ENCODE assay signal across 12 cellular contexts in genomic region chr7:132066776-132067175, GRCh38.
A peak's percentile ranks its signal among the peaks of the same experiment; 100 is the strongest.
DNase-seq lines count a peak whose midpoint lies in the region; ATAC-seq and TF ChIP-seq lines count a peak whose summit lies in the region.
"Had no signal": no experiment of that assay in that cellular context is flagged by ENCODE, and none has a peak within 500 bp of the region (broad histone marks: within the 10 kb centered on the region; RNA-seq: fewer than 3 reads in every experiment).

No MANE protein-coding gene starts in this region.

- peaks cover 31% of the 10 kb centered on the region for H3K4me1 ChIP-seq in stomach smooth muscle (ENCODE audit: control insufficient read depth, insufficient read depth, low read length)

- H3K4me3 Mint-ChIP-seq in brain, result peak overlapping the region; percentile 2 to 51 (median 48)
- H3K4me3 Mint-ChIP-seq: activated B cell treated with CpG ODN at 0.5 μM for 24 hours; activated naive CD8-positive, alpha-beta T cell treated with anti-CD3 and anti-CD28 coated beads for 36 hours had no signal

- H3K27me3 Mint-ChIP-seq in brain, result peaks cover 5% of the 10 kb centered on the region
- H3K27me3 Mint-ChIP-seq: activated B cell treated with CpG ODN at 0.5 μM for 24 hours; activated naive CD8-positive, alpha-beta T cell treated with anti-CD3 and anti-CD28 coated beads for 36 hours had no signal

- H3K36me3 Mint-ChIP-seq in brain, result no peaks in the 10 kb centered on the region
- H3K36me3 Mint-ChIP-seq: activated naive CD8-positive, alpha-beta T cell treated with anti-CD3 and anti-CD28 coated beads for 36 hours had no signal

- H3K9me3 ChIP-seq in stomach smooth muscle (ENCODE audit: control insufficient read depth in 2 of 2, low read length in 2 of 2), result no peaks in the 10 kb centered on the region
- H3K9me3 ChIP-seq: neutrophil had no signal

- no peaks in the 10 kb centered on the region for H3K9me3 Mint-ChIP-seq in brain
- H3K9me3 Mint-ChIP-seq: activated B cell treated with CpG ODN at 0.5 μM for 24 hours; activated naive CD8-positive, alpha-beta T cell treated with anti-CD3 and anti-CD28 coated beads for 36 hours had no signal

- TF ChIP-seq CTCF in brain (conservative IDR thresholded peaks at IDR 0.05), result no peak

- no peaks in the 10 kb centered on the region for H3K36me3 ChIP-seq in stomach smooth muscle (ENCODE audit: control insufficient read depth in 2 of 2, insufficient read depth in 2 of 2, low read length in 2 of 2)
- H3K36me3 ChIP-seq: neutrophil had no signal

- peak; percentile 58 for DNase-seq in GM03348 (ENCODE audit: low spot score)
- DNase-seq in kidney tubule cell (ENCODE audit: low spot score), result peak; percentile 36
- DNase-seq in cerebellar nuclear complex (lab: John Stamatoyannopoulos, UW), result no peak
- no peak for DNase-seq in MV-4-11 (lab: John Stamatoyannopoulos, UW)
- DNase-seq: activated B cell treated with CpG ODN at 0.5 μM for 24 hours; activated naive CD8-positive, alpha-beta T cell treated with anti-CD3 and anti-CD28 coated beads for 36 hours; glutamatergic neuron had no signal

- H3K4me1 Mint-ChIP-seq in brain, result peaks cover 42% of the 10 kb centered on the region
- H3K4me1 Mint-ChIP-seq: activated B cell treated with CpG ODN at 0.5 μM for 24 hours; activated naive CD8-positive, alpha-beta T cell treated with anti-CD3 and anti-CD28 coated beads for 36 hours had no signal

- H3K4me3 ChIP-seq in stomach smooth muscle (ENCODE audit: low read length in 2 of 2), result peak overlapping the region; percentile 54

- peak overlapping the region; percentile 92 for H3K27ac ChIP-seq in stomach smooth muscle (ENCODE audit: low read length)
- H3K27ac ChIP-seq: neutrophil had no signal

- ATAC-seq in HG02973 (IDR thresholded peaks at IDR 0.05; ENCODE audit: unreplicated experiment), result no peak
- ATAC-seq in GM19328 (IDR thresholded peaks at IDR 0.05; ENCODE audit: unreplicated experiment), result no peak

- no peaks in the 10 kb centered on the region for H3K27me3 ChIP-seq in stomach smooth muscle (ENCODE audit: control insufficient read depth in 1 of 2, insufficient read depth in 2 of 2, low read length in 2 of 2)
- H3K27me3 ChIP-seq: neutrophil had no signal

- peak overlapping the region; percentile 68 to 95 (median 90) for H3K27ac Mint-ChIP-seq in brain
- H3K27ac Mint-ChIP-seq: activated B cell treated with CpG ODN at 0.5 μM for 24 hours; activated naive CD8-positive, alpha-beta T cell treated with anti-CD3 and anti-CD28 coated beads for 36 hours had no signal

- H3K9ac ChIP-seq in stomach smooth muscle (ENCODE audit: low read length in 2 of 2), result peak overlapping the region; percentile 47 to 62

Comparison
In these comparisons a context has a peak if more than half of its experiments do, and no peak if none do; other contexts are left out.
1. DNase-seq: peak in GM03348 (single experiment) and kidney tubule cell (single experiment); none in cerebellar nuclear complex (0 of 2) and MV-4-11 (single experiment).